In the genomic region with DNA sequence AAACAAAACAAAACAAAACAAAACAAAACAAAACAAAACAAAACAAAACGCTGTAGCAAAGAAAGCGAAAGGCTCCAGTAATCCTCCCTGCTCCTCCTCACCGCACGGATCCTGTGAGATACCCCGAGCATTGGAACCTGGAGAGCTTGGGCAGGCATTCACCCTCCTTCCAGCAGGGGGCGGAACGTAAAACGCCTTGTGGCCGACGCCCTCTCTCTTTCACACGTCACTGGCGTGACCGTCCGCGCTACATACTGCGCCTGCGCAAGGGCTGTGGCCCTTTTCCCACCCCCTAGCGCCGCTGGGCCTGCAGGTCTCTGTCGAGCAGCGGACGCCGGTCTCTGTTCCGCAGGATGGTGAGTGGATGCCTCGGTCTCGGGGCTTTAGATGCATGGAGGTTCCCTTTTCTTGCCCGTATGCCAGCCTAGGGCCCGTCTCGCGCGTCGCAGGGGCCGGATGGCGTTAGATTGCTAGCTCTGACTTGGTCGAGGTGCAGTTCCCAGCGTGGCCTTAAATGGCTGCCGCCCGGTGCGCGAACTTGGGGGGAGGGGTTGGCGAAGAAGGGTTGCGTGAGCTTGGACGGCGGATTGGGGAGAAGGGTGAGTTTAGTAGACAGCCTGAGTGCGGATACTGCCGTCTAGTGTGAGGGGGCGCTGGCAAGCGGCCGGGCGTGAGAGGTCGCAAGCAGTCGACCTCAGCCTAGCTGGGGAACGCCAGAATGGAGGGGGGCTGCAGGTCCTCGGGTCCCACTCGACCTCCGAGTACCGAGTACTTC, we compare ENCODE assay signal across 8 cellular contexts. TPM values are rescaled to one million over a fixed set of nuclear protein-coding genes. Genes with fewer than 3 reads are reported as not detected.
A peak's percentile ranks its signal among the peaks of the same experiment; 100 is the strongest.
DNase-seq lines count a peak whose midpoint lies in the region; ATAC-seq and TF ChIP-seq lines count a peak whose summit lies in the region.

Gene RPL5 (plus strand): TSS at position 279 of the 775 bp plus-strand sequence. CDS start 75 bp downstream, at position 354.

- TF ChIP-seq POLR2A in erythroblast (IDR thresholded peaks at IDR 0.05; ENCODE audit: low read length) = peak; percentile 99

- H3F3A ChIP-seq in PC-9 (ENCODE audit: insufficient read depth, low read depth) = peaks cover 40% of the 10 kb centered on the region

- no peaks in the 10 kb centered on the region for H3K27me3 ChIP-seq in PC-9 (ENCODE audit: insufficient read depth, low read depth)
- no peaks in the 10 kb centered on the region for H3K27me3 ChIP-seq in mucosa of stomach (ENCODE audit: control insufficient read depth, insufficient read depth, low read length)

- H3K36me3 ChIP-seq in PC-9 (ENCODE audit: low read depth) = peaks cover 46% of the 10 kb centered on the region
- H3K36me3 ChIP-seq in mucosa of stomach (ENCODE audit: control insufficient read depth, insufficient read depth, low read length) = peaks cover 6% of the 10 kb centered on the region

- peak; percentile 99 for TF ChIP-seq CTCF in PC-9 (conservative IDR thresholded peaks at IDR 0.05)

- H3K9ac ChIP-seq in mucosa of stomach (ENCODE audit: low read length) = peak within 1 kb of the TSS; percentile 99

- peaks cover 42% of the 10 kb centered on the region for H3K4me1 ChIP-seq in PC-9 (replicated peaks; ENCODE audit: insufficient read depth)
- H3K4me1 ChIP-seq in mucosa of stomach (ENCODE audit: control insufficient read depth, insufficient read depth, low read length) = peaks cover 21% of the 10 kb centered on the region

- H2AFZ ChIP-seq in PC-9 = peak within 1 kb of the TSS; percentile 76

- peak within 1 kb of the TSS; percentile 96 for H3K4me2 ChIP-seq in PC-9

- no peaks in the 10 kb centered on the region for H3K9me2 ChIP-seq in PC-9 (ENCODE audit: insufficient read depth)

- peak within 1 kb of the TSS; percentile 92 for H3K27ac ChIP-seq in PC-9

- TSS peak; percentile 26 for BruUV-seq in PC-9 (replicated peaks; lab: Mats Ljungman, UMichigan)

- in situ Hi-C loops in KBM-7 (cut with MboI; ENCODE audit: low pct_unique_long_range_greater_than_20kb, low sequenced_read_pairs) = no loop called here

- H3K79me2 ChIP-seq in PC-9 (ENCODE audit: low read depth) = peaks cover 51% of the 10 kb centered on the region

- H4K20me1 ChIP-seq in PC-9 (ENCODE audit: insufficient read depth) = peaks cover 41% of the 10 kb centered on the region

- ATAC-seq in GM21717 (IDR thresholded peaks at IDR 0.05; ENCODE audit: unreplicated experiment) = peak; percentile 85

- DNase-seq in DMS79 treated with DMSO at 0.1 percent for 48 hours (lab: John Stamatoyannopoulos, UW) = peak; percentile 95
- DNase-seq in KBM-7 = peak; percentile 99
- DNase-seq in PC-9 = peak; percentile 93 to 97
- peak; percentile 98 for DNase-seq in activated T-cell treated with anti-CD3 and anti-CD28 coated beads, Interleukin-2, amount 50 U/mL, for 1 hour
- peak; percentile 98 to 99 for DNase-seq in erythroblast (lab: John Stamatoyannopoulos, UW)
- peak; percentile 93 to 94 for DNase-seq in stimulated activated CD8-positive, alpha-beta memory T cell treated with anti-CD3 and anti-CD28 coated beads, Interleukin-7, amount 100 ng/mL, for 1 hour (ENCODE audit: low read depth in 2 of 2)

- intact Hi-C loops in PC-9 (cut with micrococcal nuclease; ENCODE audit: unreplicated experiment) = loop anchor here (1.0 to 10.0 kb wide), 5 partner anchors 39 to 937 kb away; partner anchors contain the start of gene EVI5

- CTCF ChIA-PET in PC-9 (lab: Charles Lee) = interaction anchor here (0.5 to 2.1 kb wide), 7 partner anchors 9 to 741 kb away, joined by 3 to 5 read pairs (median 4); partner anchors contain the start of gene EVI5

- POLR2A ChIA-PET in PC-9 (lab: Charles Lee; ENCODE audit: unreplicated experiment) = interaction anchor here (0.5 to 1.2 kb wide), 6 partner anchors 28 to 1784 kb away, joined by 3 to 13 read pairs (median 6); partner anchors contain the start of gene EVI5

- H3K9me3 ChIP-seq in PC-9 (ENCODE audit: insufficient read depth, low read depth) (no peaks in the 10 kb centered on the region), mucosa of stomach (ENCODE audit: control insufficient read depth, low read length) (no peaks in the 10 kb centered on the region)

- H3K4me3 ChIP-seq in PC-9 (peak within 1 kb of the TSS; percentile 85), mucosa of stomach (ENCODE audit: low read length) (peak within 1 kb of the TSS; percentile 93)

RNA-seq across cellular contexts. Expression of gene RPL5, which starts in this region (rescaled TPM):
- total RNA-seq in PC-9 (2021) = 1,021 and 1,050 TPM in 2 replicates

Comparison
In these comparisons a context has a peak if more than half of its experiments do, and no peak if none do; other contexts are left out.
1. Peak in every context shown above with its lines: DNase-seq, ATAC-seq, H3K4me3 ChIP-seq and H3K27ac ChIP-seq.